Comparison of ENCODE assay signal across 8 cellular contexts in genomic region chr3:140050977-140051957, GRCh38.
DNase-seq lines count a peak whose midpoint lies in the region; ATAC-seq and TF ChIP-seq lines count a peak whose summit lies in the region.
"Had no signal": no experiment of that assay in that cellular context is flagged by ENCODE, and none has a peak within 500 bp of the region (broad histone marks: within the 10 kb centered on the region; RNA-seq: fewer than 3 reads in every experiment).

No MANE protein-coding gene starts in this region.

- no peak overlapping the region for H3K27ac ChIP-seq in dorsolateral prefrontal cortex

- DNase-seq in GM20000 (ENCODE audit: low spot score) (no peak), NCI-H2171 treated with DMSO at 0.1 percent for 48 hours (lab: John Stamatoyannopoulos, UW) (peak; percentile 72), dorsolateral prefrontal cortex (peak in 9 of 10 donors; percentile 16 to 70 (median 53)), pons (ENCODE audit: low spot score) (peak; percentile 72), AG08395 (ENCODE audit: low spot score) (no peak)
- no peak for DNase-seq in stimulated activated CD4-positive, alpha-beta T cell treated with anti-CD3 and anti-CD28 coated beads, Interleukin-15, amount 100 ng/mL, for 24 hours
- DNase-seq: dermis blood vessel endothelial cell had no signal

- intact Hi-C loops in dorsolateral prefrontal cortex (cut with DNase I) = loop anchor here (1.0 to 5.0 kb wide), 3 partner anchors 70 to 114 kb away; partner anchors contain the start of gene CLSTN2 (in 1 of the 2)

- peak; percentile 15 for TF ChIP-seq CTCF in GM20000 (IDR thresholded peaks at IDR 0.05; ENCODE audit: extremely low read depth, missing control alignments)
- peak; percentile 10 to 84 (median 62) for TF ChIP-seq CTCF in dorsolateral prefrontal cortex (IDR thresholded peaks at IDR 0.05 in 54 of 56, conservative IDR thresholded peaks at IDR 0.05 in 2 of 56; ENCODE audit: low read depth in 1 of 56, partially characterized antibody in 56 of 56)

- H3K27me3 ChIP-seq in dorsolateral prefrontal cortex = no peaks in the 10 kb centered on the region

- no peak overlapping the region for H3K4me3 ChIP-seq in dorsolateral prefrontal cortex

- ATAC-seq in GM19455 (IDR thresholded peaks at IDR 0.05; ENCODE audit: unreplicated experiment) = no peak

Comparison
In these comparisons a context has a peak if more than half of its experiments do, and no peak if none do; other contexts are left out.
1. DNase-seq: peak in NCI-H2171 treated with DMSO at 0.1 percent for 48 hours (single experiment), dorsolateral prefrontal cortex (9 of 10) and pons (single experiment); none in GM20000 (single experiment), stimulated activated CD4-positive, alpha-beta T cell treated with anti-CD3 and anti-CD28 coated beads, Interleukin-15, amount 100 ng/mL, for 24 hours (single experiment) and AG08395 (single experiment).